In genomic region chr11:12725047-12725862, GRCh38 we compare ENCODE assay signal across 12 cellular contexts. TPM values are rescaled to one million over a fixed set of nuclear protein-coding genes. Genes with fewer than 3 reads are reported as not detected.
DNase-seq lines count a peak whose midpoint lies in the region; ATAC-seq and TF ChIP-seq lines count a peak whose summit lies in the region.
"Had no signal": no experiment of that assay in that cellular context is flagged by ENCODE, and none has a peak within 500 bp of the region (broad histone marks: within the 10 kb centered on the region; RNA-seq: fewer than 3 reads in every experiment).

No MANE protein-coding gene starts in this region.

- no peak for ATAC-seq in naive thymus-derived CD4-positive, alpha-beta T cell
- ATAC-seq: activated CD4-positive, CD25-positive, alpha-beta regulatory T cell treated with anti-CD3 and anti-CD28 coated beads, Interleukin-2, amount 50 U/mL, for 24 hours had no signal

- TF ChIP-seq POLR2A in thyroid gland (IDR thresholded peaks at IDR 0.05) = no peak

- H3K4ac ChIP-seq in mesendoderm (ENCODE audit: low read depth, low read length) = no peak overlapping the region

- no peaks in the 10 kb centered on the region for H3K27me3 ChIP-seq in mesendoderm (ENCODE audit: insufficient read depth, low read length, poor library complexity)
- no peaks in the 10 kb centered on the region for H3K27me3 ChIP-seq in thyroid gland
- peaks cover 4 to 20% of the 10 kb centered on the region in 2 donors for H3K27me3 ChIP-seq in naive thymus-derived CD4-positive, alpha-beta T cell (ENCODE audit: control insufficient read depth in 2 of 2, insufficient read depth in 2 of 2, low read length in 2 of 2)

- no peaks in the 10 kb centered on the region for H3K9me3 Mint-ChIP-seq in activated naive CD4-positive, alpha-beta T cell treated with anti-CD3 and anti-CD28 coated beads for 36 hours
- peaks cover 0 to 1% (median 0%) of the 10 kb centered on the region in 11 donors for H3K9me3 Mint-ChIP-seq in naive thymus-derived CD4-positive, alpha-beta T cell

- 100% methylated on average over 1 of the region's 8 CpGs for WGBS in mesendoderm (ENCODE audit: extremely low coverage, insufficient coverage, low lambda C conversion rate)
- WGBS in thyroid gland, 2 donors = 77 to 78% methylated on average over 8 of the region's 8 CpGs

- H3K4me1 ChIP-seq in mesendoderm (ENCODE audit: control insufficient read depth, low read depth, low read length) (peaks cover 33% of the 10 kb centered on the region), thyroid gland (peaks cover 64 to 86% of the 10 kb centered on the region in 2 donors)
- H3K4me1 ChIP-seq in naive thymus-derived CD4-positive, alpha-beta T cell (ENCODE audit: control insufficient read depth in 2 of 2, insufficient read depth in 2 of 2, low read length in 2 of 2) = no peaks in the 10 kb centered on the region

- peak overlapping the region; percentile 40 for H3K56ac ChIP-seq in mesendoderm (ENCODE audit: low read length)

- no peak overlapping the region for H3K27ac Mint-ChIP-seq in activated naive CD4-positive, alpha-beta T cell treated with anti-CD3 and anti-CD28 coated beads for 36 hours
- no peak overlapping the region for H3K27ac Mint-ChIP-seq in naive thymus-derived CD4-positive, alpha-beta T cell

- H3K18ac ChIP-seq in mesendoderm (ENCODE audit: low read length) = peak overlapping the region; percentile 15

- H3K4me1 Mint-ChIP-seq in activated naive CD4-positive, alpha-beta T cell treated with anti-CD3 and anti-CD28 coated beads for 36 hours (ENCODE audit: low read depth) = no peaks in the 10 kb centered on the region
- H3K4me1 Mint-ChIP-seq in naive thymus-derived CD4-positive, alpha-beta T cell = peaks cover 0 to 11% (median under 1%) of the 10 kb centered on the region in 7 donors

- no peak overlapping the region for H3K23ac ChIP-seq in mesendoderm (ENCODE audit: low read length)

- no peak overlapping the region for H3K4me3 Mint-ChIP-seq in activated naive CD4-positive, alpha-beta T cell treated with anti-CD3 and anti-CD28 coated beads for 36 hours
- no peak overlapping the region for H3K4me3 Mint-ChIP-seq in naive thymus-derived CD4-positive, alpha-beta T cell

- H3K36me3 Mint-ChIP-seq in activated naive CD4-positive, alpha-beta T cell treated with anti-CD3 and anti-CD28 coated beads for 36 hours (ENCODE audit: low read depth) = no peaks in the 10 kb centered on the region
- H3K36me3 Mint-ChIP-seq in naive thymus-derived CD4-positive, alpha-beta T cell = peaks cover 0 to 5% (median 0%) of the 10 kb centered on the region in 5 donors

- peaks cover 65% of the 10 kb centered on the region for H3K27me3 Mint-ChIP-seq in activated naive CD4-positive, alpha-beta T cell treated with anti-CD3 and anti-CD28 coated beads for 36 hours (ENCODE audit: low read depth)
- peaks cover 65 to 90% (median 78%) of the 10 kb centered on the region in 5 donors for H3K27me3 Mint-ChIP-seq in naive thymus-derived CD4-positive, alpha-beta T cell

- H3K27ac ChIP-seq in mesendoderm (ENCODE audit: low read depth, low read length) (peak overlapping the region; percentile 68), thyroid gland (peak overlapping the region; percentile 63 to 95 (median 83))
- H3K27ac ChIP-seq in naive thymus-derived CD4-positive, alpha-beta T cell (ENCODE audit: low read depth, low read length) = no peak overlapping the region

- H3K4me3 ChIP-seq in choroid plexus epithelial cell (ENCODE audit: low read depth, low read length) (no peak overlapping the region), mesendoderm (ENCODE audit: low read length) (no peak overlapping the region), thyroid gland (replicated peaks in 1 of 3) (no peak overlapping the region)
- no peak overlapping the region for H3K4me3 ChIP-seq in naive thymus-derived CD4-positive, alpha-beta T cell (ENCODE audit: low read length)

- H3K9me3 ChIP-seq in thyroid gland = no peaks in the 10 kb centered on the region
- H3K9me3 ChIP-seq in naive thymus-derived CD4-positive, alpha-beta T cell (ENCODE audit: control insufficient read depth in 2 of 3, low read length in 3 of 3) = no peaks in the 10 kb centered on the region

- H3K36me3 ChIP-seq in mesendoderm (ENCODE audit: control insufficient read depth, insufficient read depth, low read length) = no peaks in the 10 kb centered on the region
- no peaks in the 10 kb centered on the region for H3K36me3 ChIP-seq in thyroid gland
- H3K36me3 ChIP-seq in naive thymus-derived CD4-positive, alpha-beta T cell (ENCODE audit: control insufficient read depth in 2 of 3, insufficient read depth in 3 of 3, low read length in 3 of 3) = no peaks in the 10 kb centered on the region

- CTCF ChIA-PET in activated naive CD4-positive, alpha-beta T cell treated with anti-CD3 and anti-CD28 coated beads for 36 hours (lab: Charles Lee) = no interaction called here
- CTCF ChIA-PET in naive thymus-derived CD4-positive, alpha-beta T cell (lab: Charles Lee) = no interaction called here

- no peak overlapping the region for H3K9ac ChIP-seq in mesendoderm (ENCODE audit: low read length)

- H2BK15ac ChIP-seq in mesendoderm (replicated peaks; ENCODE audit: low read depth) = no peak overlapping the region

- DNase-seq in LoVo (ENCODE audit: low spot score) = peak; percentile 20
- DNase-seq in choroid plexus epithelial cell (ENCODE audit: low read depth) = peak; percentile 73
- DNase-seq in mesendoderm = no peak
- no peak for DNase-seq in thyroid gland
- DNase-seq in activated naive CD4-positive, alpha-beta T cell treated with anti-CD3 and anti-CD28 coated beads for 36 hours = no peak
- no peak for DNase-seq in anterior cingulate cortex (lab: John Stamatoyannopoulos, UW)
- DNase-seq in naive thymus-derived CD4-positive, alpha-beta T cell = no peak
- no peak for DNase-seq in pons (ENCODE audit: low spot score)
- DNase-seq: activated gamma-delta T cell, DND-41, Karpas-422 had no signal

- POLR2A ChIA-PET in naive thymus-derived CD4-positive, alpha-beta T cell (lab: Charles Lee) = no interaction called here

- peaks cover 83% of the 10 kb centered on the region for H3K79me2 ChIP-seq in mesendoderm (ENCODE audit: control insufficient read depth, insufficient read depth, low read length)

- no peak overlapping the region for H2BK120ac ChIP-seq in mesendoderm (ENCODE audit: low read depth, low read length)

- H4K8ac ChIP-seq in mesendoderm (ENCODE audit: low read depth, low read length) = no peak overlapping the region

- no peak overlapping the region for H3K4me2 ChIP-seq in mesendoderm (ENCODE audit: low read length)

- H2AK5ac ChIP-seq in mesendoderm (ENCODE audit: low read length) = no peak overlapping the region

- intact Hi-C loops in thyroid gland (cut with DNase I) = no loop called here
- intact Hi-C loops in activated naive CD4-positive, alpha-beta T cell treated with anti-CD3 and anti-CD28 coated beads for 36 hours (cut with micrococcal nuclease) = no loop called here
- intact Hi-C loops in naive thymus-derived CD4-positive, alpha-beta T cell (cut with micrococcal nuclease) = no loop called here

- H2BK5ac ChIP-seq in mesendoderm (ENCODE audit: low read length) = peak overlapping the region; percentile 0

- H3K79me1 ChIP-seq in mesendoderm (ENCODE audit: low read length) = peaks cover 40% of the 10 kb centered on the region

- TF ChIP-seq CTCF in choroid plexus epithelial cell (conservative IDR thresholded peaks at IDR 0.05; ENCODE audit: low read depth, low read length) (no peak), thyroid gland (IDR thresholded peaks at IDR 0.05) (no peak)

- H4K5ac ChIP-seq in mesendoderm (ENCODE audit: low read length) = no peak overlapping the region

RNA-seq across cellular contexts. Expression of gene TEAD1, which starts 51.0 kb away (rescaled TPM):
- polyA plus RNA-seq in mesendoderm (2013, experiment 1 of 2) = 57.5 TPM
- polyA plus RNA-seq in mesendoderm (2013, experiment 2 of 2) = 58.2 TPM
- 100 to 1,000 TPM in 1 of 4 donors, 10 to 100 TPM in 3; 71.5 to 109 (median 88.5) TPM for total RNA-seq in thyroid gland
- total RNA-seq in activated naive CD4-positive, alpha-beta T cell treated with anti-CD3 and anti-CD28 coated beads for 36 hours = 1 to 10 TPM in 1 of 2 experiments, under 1 TPM in 1; 0.93 to 1.2 TPM
- under 1 TPM in 2 of 5 experiments, not detected in 3; 0.07 to 0.22 TPM for total RNA-seq in naive thymus-derived CD4-positive, alpha-beta T cell
- polyA plus RNA-seq in naive thymus-derived CD4-positive, alpha-beta T cell = under 1 TPM in 1 of 2 donors, not detected in 1; 0.02 TPM

Comparison
In these comparisons a context has a peak if more than half of its experiments do, and no peak if none do; other contexts are left out.
1. DNase-seq: peak in LoVo (single experiment) and choroid plexus epithelial cell (single experiment); none in mesendoderm (single experiment), thyroid gland (0 of 2), activated naive CD4-positive, alpha-beta T cell treated with anti-CD3 and anti-CD28 coated beads for 36 hours (single experiment), anterior cingulate cortex (0 of 58), naive thymus-derived CD4-positive, alpha-beta T cell (0 of 9) and pons (single experiment).
2. RNA of gene TEAD1, which starts 51.0 kb away (total RNA-seq): 71.5 to 109 TPM in thyroid gland; 0.93 to 1.2 TPM in activated naive CD4-positive, alpha-beta T cell treated with anti-CD3 and anti-CD28 coated beads for 36 hours and 0.07 to 0.22 TPM in naive thymus-derived CD4-positive, alpha-beta T cell; every median in the first group is over 10 times any median in the second.